ENCODE assay signal across 1 cellular context in the genomic region with DNA sequence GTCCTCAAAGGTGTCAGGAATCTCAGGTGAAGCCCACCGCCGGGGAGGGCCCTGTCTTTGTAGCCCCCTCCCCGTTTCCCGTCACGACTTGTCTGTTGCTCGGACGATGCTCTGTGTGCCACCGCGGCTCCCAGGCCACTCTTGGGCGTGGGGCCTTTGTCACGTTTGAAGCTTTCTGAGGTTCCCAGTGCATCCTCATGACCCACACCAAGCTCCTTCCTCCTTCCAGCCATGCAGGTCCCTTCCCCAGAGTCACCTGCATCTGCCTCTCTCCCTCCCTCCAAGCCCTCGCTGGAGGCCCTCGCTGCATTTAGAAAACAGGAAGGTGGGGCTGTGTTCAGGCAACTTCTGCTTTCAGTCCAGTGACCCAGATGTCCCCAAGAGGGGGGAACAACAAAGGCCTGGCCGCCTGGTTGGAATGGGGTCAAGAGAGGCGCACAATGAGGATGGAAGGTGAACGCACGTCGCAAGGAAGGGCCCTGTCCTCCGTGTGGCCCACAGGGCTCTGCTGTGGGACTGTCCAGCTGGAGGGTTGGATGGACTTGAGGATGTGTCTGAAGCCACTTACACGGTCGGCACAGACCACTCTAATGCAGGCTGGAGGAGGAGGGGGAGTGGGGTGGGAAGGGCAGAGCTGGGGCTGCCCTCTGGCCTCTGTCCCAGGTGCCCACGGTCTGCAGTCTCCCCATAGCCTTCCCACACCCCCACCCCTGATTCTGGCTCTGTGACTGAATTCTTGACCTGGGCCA.
TF ChIP-seq lines count a peak whose summit lies in the region.

No MANE protein-coding gene starts in this region.

TF ChIP-seq in GM23338, 12 proteins besides CTCF, POLR2A, EP300 and RAD21 (continued from another document):
- TF ChIP-seq, protein P1, sequence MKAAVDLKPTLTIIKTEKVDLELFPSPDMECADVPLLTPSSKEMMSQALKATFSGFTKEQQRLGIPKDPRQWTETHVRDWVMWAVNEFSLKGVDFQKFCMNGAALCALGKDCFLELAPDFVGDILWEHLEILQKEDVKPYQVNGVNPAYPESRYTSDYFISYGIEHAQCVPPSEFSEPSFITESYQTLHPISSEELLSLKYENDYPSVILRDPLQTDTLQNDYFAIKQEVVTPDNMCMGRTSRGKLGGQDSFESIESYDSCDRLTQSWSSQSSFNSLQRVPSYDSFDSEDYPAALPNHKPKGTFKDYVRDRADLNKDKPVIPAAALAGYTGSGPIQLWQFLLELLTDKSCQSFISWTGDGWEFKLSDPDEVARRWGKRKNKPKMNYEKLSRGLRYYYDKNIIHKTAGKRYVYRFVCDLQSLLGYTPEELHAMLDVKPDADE (IDR thresholded peaks at IDR 0.05), result no peak
- TF ChIP-seq STAT1 (IDR thresholded peaks at IDR 0.05; ENCODE audit: unreplicated experiment), result no peak
- no peak for TF ChIP-seq JUNB (IDR thresholded peaks at IDR 0.05; ENCODE audit: unreplicated experiment)
- TF ChIP-seq, protein P2, sequence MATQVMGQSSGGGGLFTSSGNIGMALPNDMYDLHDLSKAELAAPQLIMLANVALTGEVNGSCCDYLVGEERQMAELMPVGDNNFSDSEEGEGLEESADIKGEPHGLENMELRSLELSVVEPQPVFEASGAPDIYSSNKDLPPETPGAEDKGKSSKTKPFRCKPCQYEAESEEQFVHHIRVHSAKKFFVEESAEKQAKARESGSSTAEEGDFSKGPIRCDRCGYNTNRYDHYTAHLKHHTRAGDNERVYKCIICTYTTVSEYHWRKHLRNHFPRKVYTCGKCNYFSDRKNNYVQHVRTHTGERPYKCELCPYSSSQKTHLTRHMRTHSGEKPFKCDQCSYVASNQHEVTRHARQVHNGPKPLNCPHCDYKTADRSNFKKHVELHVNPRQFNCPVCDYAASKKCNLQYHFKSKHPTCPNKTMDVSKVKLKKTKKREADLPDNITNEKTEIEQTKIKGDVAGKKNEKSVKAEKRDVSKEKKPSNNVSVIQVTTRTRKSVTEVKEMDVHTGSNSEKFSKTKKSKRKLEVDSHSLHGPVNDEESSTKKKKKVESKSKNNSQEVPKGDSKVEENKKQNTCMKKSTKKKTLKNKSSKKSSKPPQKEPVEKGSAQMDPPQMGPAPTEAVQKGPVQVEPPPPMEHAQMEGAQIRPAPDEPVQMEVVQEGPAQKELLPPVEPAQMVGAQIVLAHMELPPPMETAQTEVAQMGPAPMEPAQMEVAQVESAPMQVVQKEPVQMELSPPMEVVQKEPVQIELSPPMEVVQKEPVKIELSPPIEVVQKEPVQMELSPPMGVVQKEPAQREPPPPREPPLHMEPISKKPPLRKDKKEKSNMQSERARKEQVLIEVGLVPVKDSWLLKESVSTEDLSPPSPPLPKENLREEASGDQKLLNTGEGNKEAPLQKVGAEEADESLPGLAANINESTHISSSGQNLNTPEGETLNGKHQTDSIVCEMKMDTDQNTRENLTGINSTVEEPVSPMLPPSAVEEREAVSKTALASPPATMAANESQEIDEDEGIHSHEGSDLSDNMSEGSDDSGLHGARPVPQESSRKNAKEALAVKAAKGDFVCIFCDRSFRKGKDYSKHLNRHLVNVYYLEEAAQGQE (IDR thresholded peaks at IDR 0.05; ENCODE audit: unreplicated experiment), result no peak
- TF ChIP-seq POLR2AphosphoS5 (IDR thresholded peaks at IDR 0.05; ENCODE audit: low read depth), result no peak
- no peak for TF ChIP-seq ZNF114 (CRISPR knock-in tag; IDR thresholded peaks at IDR 0.05)
- no peak for TF ChIP-seq CREB1 (CRISPR knock-in tag; IDR thresholded peaks at IDR 0.05; ENCODE audit: low read depth)
- no peak for TF ChIP-seq EZH2 (IDR thresholded peaks at IDR 0.05; ENCODE audit: low read depth, unreplicated experiment)
- TF ChIP-seq ZNF331 (CRISPR knock-in tag; IDR thresholded peaks at IDR 0.05; ENCODE audit: low read depth), result no peak
- TF ChIP-seq EZH2phosphoT487 (IDR thresholded peaks at IDR 0.05; ENCODE audit: unreplicated experiment), result no peak
